In the genomic region with DNA sequence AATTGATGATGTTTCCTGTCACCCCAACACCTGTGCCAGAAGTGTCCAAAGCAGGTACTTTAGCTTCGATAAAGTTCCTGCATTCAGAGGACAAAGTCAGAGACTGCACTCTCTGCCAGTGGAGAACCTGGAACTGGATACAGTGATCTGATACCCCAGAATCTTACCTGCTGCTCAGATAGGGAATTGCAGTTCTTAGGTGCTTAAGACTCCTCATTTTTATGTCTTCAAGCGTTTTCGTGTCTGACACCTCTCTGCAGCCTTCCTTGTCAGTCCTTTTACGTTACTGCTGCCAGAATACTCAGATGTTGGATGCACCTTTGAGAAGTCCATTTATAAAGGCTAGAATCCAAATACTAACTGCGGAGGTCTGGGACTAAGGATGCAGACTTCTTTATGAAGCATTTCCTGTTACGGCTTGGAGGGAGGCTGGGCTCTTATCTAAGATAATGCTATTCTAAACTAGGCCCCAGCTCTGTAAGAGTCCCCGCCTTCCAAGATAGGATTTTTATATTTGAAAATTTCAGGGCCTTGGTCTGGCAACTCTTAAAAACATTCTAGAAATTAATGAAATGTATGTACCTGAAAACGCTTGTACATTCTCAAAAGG, we compare ENCODE assay signal across 10 cellular contexts. TPM values are rescaled to one million over a fixed set of nuclear protein-coding genes. Genes with fewer than 3 reads are reported as not detected.
A peak's percentile ranks its signal among the peaks of the same experiment; 100 is the strongest.
DNase-seq lines count a peak whose midpoint lies in the region; ATAC-seq and TF ChIP-seq lines count a peak whose summit lies in the region.
"Had no signal": no experiment of that assay in that cellular context is flagged by ENCODE, and none has a peak within 500 bp of the region (broad histone marks: within the 10 kb centered on the region; RNA-seq: fewer than 3 reads in every experiment).

No MANE protein-coding gene starts in this region.

- H3K4me3 ChIP-seq in BE2C (ENCODE audit: low read depth, low read length) (peak overlapping the region; percentile 70), GM23338 (peak overlapping the region; percentile 88; the same call in 1 of the 2 replicates), thyroid gland (replicated peaks in 1 of 3) (no peak overlapping the region)

- no peaks in the 10 kb centered on the region for H3K9me2 ChIP-seq in GM23338 (ENCODE audit: insufficient read depth)

- H3K27ac Mint-ChIP-seq in GM23338 (no peak overlapping the region), brain (peak overlapping the region in 1 of 5 experiments; percentile 52), mesothelial cell of epicardium (peak overlapping the region; percentile 45)

- H3K9me3 Mint-ChIP-seq in GM23338 (no peaks in the 10 kb centered on the region), brain (peaks cover 0 to 2% (median 0%) of the 10 kb centered on the region in 5 experiments), mesothelial cell of epicardium (no peaks in the 10 kb centered on the region)

- peak overlapping the region; percentile 74 for H3K4me2 ChIP-seq in GM23338

- H3K36me3 ChIP-seq in BE2C: no peaks in the 10 kb centered on the region; the same call in 1 of the 2 replicates
- H3K36me3 ChIP-seq in GM23338 (ENCODE audit: insufficient read depth): no peaks in the 10 kb centered on the region
- H3K36me3 ChIP-seq in thyroid gland: no peaks in the 10 kb centered on the region

- peak; percentile 25; the same call in 1 of the 2 replicates for TF ChIP-seq CTCF in BE2C (IDR thresholded peaks at IDR 0.05; ENCODE audit: low read depth, low read length)
- TF ChIP-seq CTCF in GM23338 (conservative IDR thresholded peaks at IDR 0.05; ENCODE audit: low read depth in 2 of 2): no peak
- peak in 1 of 2 experiments; percentile 14 for TF ChIP-seq CTCF in brain (conservative IDR thresholded peaks at IDR 0.05)
- TF ChIP-seq CTCF in mesothelial cell of epicardium (IDR thresholded peaks at IDR 0.05; ENCODE audit: unreplicated experiment): no peak
- TF ChIP-seq CTCF in thyroid gland (IDR thresholded peaks at IDR 0.05): no peak

- H3K9me3 ChIP-seq in BE2C (no peaks in the 10 kb centered on the region), thyroid gland (no peaks in the 10 kb centered on the region)

- H3K36me3 Mint-ChIP-seq in GM23338 (ENCODE audit: low read depth) (no peaks in the 10 kb centered on the region), brain (no peaks in the 10 kb centered on the region), mesothelial cell of epicardium (no peaks in the 10 kb centered on the region)

- no peak for DNase-seq in BE2C
- DNase-seq in GM23338 (ENCODE audit: low spot score): peak; percentile 56
- no peak for DNase-seq in mesothelial cell of epicardium (ENCODE audit: low spot score in 2 of 2, unreplicated experiment in 2 of 2)
- DNase-seq in NCI-H748 treated with DMSO at 0.1 percent for 48 hours (lab: John Stamatoyannopoulos, UW): no peak
- DNase-seq in thyroid gland: no peak
- DNase-seq in NCI-H510A treated with DMSO at 0.1 percent for 48 hours (lab: John Stamatoyannopoulos, UW): no peak
- DNase-seq: activated CD4-positive, CD25-positive, alpha-beta regulatory T cell treated with anti-CD3 and anti-CD28 coated beads, Interleukin-2, amount 50 U/mL, for 72 hours; KG1 had no signal

- no peak for TF ChIP-seq POLR2A in thyroid gland (IDR thresholded peaks at IDR 0.05)

- intact Hi-C loops in thyroid gland (cut with DNase I): no loop called here

- no peak overlapping the region for H2AFZ ChIP-seq in GM23338

- WGBS in thyroid gland, 2 donors: 84 to 87% methylated on average over 8 of the region's 8 CpGs

- peak overlapping the region; percentile 63; the same call in 2 of the 3 replicates for H3K4me3 Mint-ChIP-seq in GM23338
- peak overlapping the region; percentile 34 to 83 (median 72) for H3K4me3 Mint-ChIP-seq in brain
- H3K4me3 Mint-ChIP-seq in mesothelial cell of epicardium: peak overlapping the region; percentile 63

- peaks cover 28% of the 10 kb centered on the region for H4K20me1 ChIP-seq in GM23338 (replicated peaks; ENCODE audit: insufficient read depth)

- peaks cover 29% of the 10 kb centered on the region for H3K4me1 Mint-ChIP-seq in GM23338
- peaks cover 42% of the 10 kb centered on the region for H3K4me1 Mint-ChIP-seq in brain
- peaks cover 27% of the 10 kb centered on the region for H3K4me1 Mint-ChIP-seq in mesothelial cell of epicardium

- H3K27ac ChIP-seq in GM23338 (ENCODE audit: low read depth): no peak overlapping the region
- H3K27ac ChIP-seq in thyroid gland: no peak overlapping the region

- no peaks in the 10 kb centered on the region for H3F3A ChIP-seq in GM23338 (replicated peaks; ENCODE audit: low read depth)

- H3K27me3 Mint-ChIP-seq in GM23338 (ENCODE audit: insufficient read depth, low read depth, poor library complexity) (peaks cover 9% of the 10 kb centered on the region), brain (no peaks in the 10 kb centered on the region), mesothelial cell of epicardium (ENCODE audit: low read depth) (no peaks in the 10 kb centered on the region)

- 0 out of 3 replicates have a peak, but pooled peaks have one; percentile 2 for ATAC-seq in GM23338
- no peak for ATAC-seq in GM18520 (IDR thresholded peaks at IDR 0.05; ENCODE audit: unreplicated experiment)

- H3K79me2 ChIP-seq in GM23338 (replicated peaks; ENCODE audit: insufficient read depth): peaks cover 28% of the 10 kb centered on the region

- H3K4me1 ChIP-seq in BE2C (peaks cover 9% of the 10 kb centered on the region), GM23338 (ENCODE audit: insufficient read depth) (peaks cover 22% of the 10 kb centered on the region), thyroid gland (peaks cover 3 to 9% of the 10 kb centered on the region in 2 donors)

- H3K27me3 ChIP-seq in BE2C (no peaks in the 10 kb centered on the region), GM23338 (ENCODE audit: insufficient read depth) (peaks cover 43% of the 10 kb centered on the region), thyroid gland (no peaks in the 10 kb centered on the region)

TF ChIP-seq in GM23338, 12 proteins besides CTCF, POLR2A, EP300 and RAD21:
- TF ChIP-seq POLR2AphosphoS5 (IDR thresholded peaks at IDR 0.05; ENCODE audit: low read depth) (no peak), ZNF331 (CRISPR knock-in tag; IDR thresholded peaks at IDR 0.05; ENCODE audit: low read depth) (no peak), STAT1 (IDR thresholded peaks at IDR 0.05; ENCODE audit: unreplicated experiment) (no peak)

RNA-seq across cellular contexts. Expression of a gene that starts 1.9 kb away (rescaled TPM):
- polyA plus RNA-seq in BE2C (2012; ENCODE audit: insufficient read depth, insufficient read length, low read depth): 80.5 TPM
- 31.5 and 33.7 TPM in 2 replicates for total RNA-seq in GM23338 (2014; rRNA removed; shearing (Covaris generic))
- 31.2 and 34.2 TPM in 2 replicates for polyA plus RNA-seq in GM23338 (2016; fragmentation: Nextera tagmentation; extraction: Ambion mirVana)
- 23.2 TPM for polyA plus RNA-seq in brain (ENCODE audit: insufficient read depth, low read depth, low replicate concordance)
- 31.2 to 32.7 TPM (median 32.5 TPM) in 3 replicates for total RNA-seq in mesothelial cell of epicardium
- 10 to 100 TPM; 18.1 to 45.1 (median 26.2) TPM for total RNA-seq in thyroid gland

Comparison
In these comparisons a context has a peak if more than half of its experiments do, and no peak if none do; other contexts are left out.
1. H3K4me3 ChIP-seq: peak in BE2C (single experiment) and GM23338 (single experiment); none in thyroid gland (0 of 3).
2. Peak in every context shown above with its lines, with median percentiles within 50 percentile points of each other: H3K4me3 Mint-ChIP-seq.